ENCODE assay signal across 12 cellular contexts in genomic region chr6:26202811-26203583, GRCh38.
DNase-seq lines count a peak whose midpoint lies in the region; ATAC-seq, FAIRE-seq and TF ChIP-seq lines count a peak whose summit lies in the region.
"Had no signal": no experiment of that assay in that cellular context is flagged by ENCODE, and none has a peak within 500 bp of the region (broad histone marks: within the 10 kb centered on the region; RNA-seq: fewer than 3 reads in every experiment).

No MANE protein-coding gene starts in this region.

- no peak for TF ChIP-seq CTCF in SK-N-SH (IDR thresholded peaks at IDR 0.05)
- TF ChIP-seq CTCF in KMS-11 (conservative IDR thresholded peaks at IDR 0.05; ENCODE audit: low read depth, low read length): no peak
- no peak for TF ChIP-seq CTCF in GM12878 (IDR thresholded peaks at IDR 0.05 in 2 of 3, conservative IDR thresholded peaks at IDR 0.05 in 1 of 3; ENCODE audit: control insufficient read depth in 2 of 3, extremely low read depth in 1 of 3, insufficient read depth in 1 of 3, low read depth in 3 of 3, low read length in 3 of 3)
- no peak for TF ChIP-seq CTCF in neural crest cell (conservative IDR thresholded peaks at IDR 0.05)

- H3K27me3 ChIP-seq in SK-N-SH (ENCODE audit: insufficient read depth) (no peaks in the 10 kb centered on the region), KMS-11 (ENCODE audit: insufficient read depth, low read depth) (no peaks in the 10 kb centered on the region), GM12878 (replicated peaks in 1 of 2; ENCODE audit: control insufficient read depth in 2 of 2, insufficient read depth in 2 of 2, low read length in 1 of 2) (no peaks in the 10 kb centered on the region)

- RAD21 ChIA-PET in GM12878 (lab: Charles Lee; ENCODE audit: unreplicated experiment): interaction anchor here (0.6 to 2.9 kb wide), 3 partner anchors 13 to 44 kb away, joined by 3 to 26 read pairs (median 3); a partner anchor contains a TSS

- in situ Hi-C loops in GM12878 (cut with MboI): no loop called here

- no peaks in the 10 kb centered on the region for H3K9me3 ChIP-seq in SK-N-SH
- no peaks in the 10 kb centered on the region for H3K9me3 ChIP-seq in GM12878 (replicated peaks; ENCODE audit: control insufficient read depth, insufficient read depth, low read length)

- H3K27me3 Mint-ChIP-seq in neural crest cell (ENCODE audit: low read depth): peaks cover 23% of the 10 kb centered on the region

- CTCF ChIA-PET in SK-N-SH (lab: Yijun Ruan, JAX) (interaction anchor here (0.9 to 1.5 kb wide), 2 partner anchors 13 to 160 kb away, joined by 3 read pairs; a partner anchor contains a TSS), GM12878 (lab: Yijun Ruan, JAX) (interaction anchor here (0.8 to 1.5 kb wide), 2 partner anchors 18 to 71 kb away, joined by 3 read pairs; no protein-coding TSS in a partner anchor)

- H3F3A ChIP-seq in SK-N-SH (replicated peaks; ENCODE audit: insufficient read depth): peaks cover 51% of the 10 kb centered on the region

- H4K20me1 ChIP-seq in SK-N-SH (ENCODE audit: insufficient read depth): peaks cover 5% of the 10 kb centered on the region; the same call in 1 of the 2 replicates
- H4K20me1 ChIP-seq in KMS-11 (ENCODE audit: insufficient read depth): no peaks in the 10 kb centered on the region
- no peaks in the 10 kb centered on the region for H4K20me1 ChIP-seq in GM12878 (ENCODE audit: control insufficient read depth, insufficient read depth)

- H2AFZ ChIP-seq in SK-N-SH (ENCODE audit: low read depth) (peak overlapping the region; percentile 67; the same call in 1 of the 2 replicates), KMS-11 (ENCODE audit: low read depth) (no peak overlapping the region), GM12878 (ENCODE audit: control insufficient read depth, low read depth, low read length) (peak overlapping the region; percentile 36)

- peak overlapping the region; percentile 78 for H3K4me3 Mint-ChIP-seq in neural crest cell

- no peak for TF ChIP-seq POLR2A in GM12878 (IDR thresholded peaks at IDR 0.05; ENCODE audit: low read depth, low read length)

- peaks cover 9% of the 10 kb centered on the region for H3K79me2 ChIP-seq in SK-N-SH (ENCODE audit: insufficient read depth)
- H3K79me2 ChIP-seq in KMS-11 (ENCODE audit: insufficient read depth, low read depth): peaks cover 22% of the 10 kb centered on the region
- H3K79me2 ChIP-seq in GM12878 (ENCODE audit: control insufficient read depth, insufficient read depth, low read length): peaks cover 8% of the 10 kb centered on the region

- H3K4me2 ChIP-seq in SK-N-SH (peak overlapping the region; percentile 78; the same call in 1 of the 2 replicates), KMS-11 (no peak overlapping the region), GM12878 (ENCODE audit: control insufficient read depth, insufficient read depth) (peak overlapping the region; percentile 31)

- peak overlapping the region; percentile 70 for H3K27ac Mint-ChIP-seq in neural crest cell (ENCODE audit: unreplicated experiment)

- peaks cover 38% of the 10 kb centered on the region for H3K4me1 Mint-ChIP-seq in neural crest cell

- TF ChIP-seq RAD21 in SK-N-SH (IDR thresholded peaks at IDR 0.05; ENCODE audit: low read length) (no peak), GM12878 (IDR thresholded peaks at IDR 0.05; ENCODE audit: insufficient read depth, low read depth, low read length) (no peak)

- intact Hi-C loops in GM12878 (cut with micrococcal nuclease; ENCODE audit: unreplicated experiment): no loop called here

- H3K9ac ChIP-seq in SK-N-SH (peak overlapping the region; percentile 94; the same call in 1 of the 2 replicates), KMS-11 (peak overlapping the region; percentile 9; the same call in 1 of the 2 replicates), GM12878 (ENCODE audit: control insufficient read depth, insufficient read depth, low read length) (no peak overlapping the region; the same call in 1 of the 2 replicates)

- BruUV-seq in GM12878 (replicated peaks; lab: Mats Ljungman, UMichigan): no TSS peak

- H3K27ac ChIP-seq in SK-N-SH (ENCODE audit: low read depth in 2 of 2, low read length in 1 of 2): peak overlapping the region; percentile 97 to 99
- H3K27ac ChIP-seq in KMS-11: no peak overlapping the region; the same call in 1 of the 2 replicates
- peak overlapping the region; percentile 96 for H3K27ac ChIP-seq in GM12878 (ENCODE audit: control insufficient read depth, insufficient read depth)

- ATAC-seq in SK-N-SH treated with all-trans-retinoic acid at 6 μM for 48 hours: no peak
- no peak for ATAC-seq in GM12878
- no peak for ATAC-seq in HG03571 (IDR thresholded peaks at IDR 0.05; ENCODE audit: unreplicated experiment)

- H3K4me1 ChIP-seq in SK-N-SH (ENCODE audit: control insufficient read depth in 1 of 2, insufficient read depth in 2 of 2, low read depth in 1 of 2, low read length in 1 of 2) (peaks cover 4 to 13% of the 10 kb centered on the region in 2 experiments; a peak in 3 of 4 replicates), KMS-11 (ENCODE audit: low read depth, poor library complexity, severe bottlenecking) (peaks cover 20% of the 10 kb centered on the region), GM12878 (ENCODE audit: control insufficient read depth, insufficient read depth, low read length) (peaks cover 14% of the 10 kb centered on the region)

- no peak for TF ChIP-seq EP300 in SK-N-SH (IDR thresholded peaks at IDR 0.05; ENCODE audit: borderline replicate concordance in 1 of 2, low read depth in 1 of 2, low read length in 1 of 2)
- TF ChIP-seq EP300 in GM12878 (IDR thresholded peaks at IDR 0.05; ENCODE audit: borderline replicate concordance in 1 of 2, control insufficient read depth in 1 of 2, low read depth in 2 of 2, low read length in 2 of 2): no peak

- H3K9me2 ChIP-seq in SK-N-SH: no peaks in the 10 kb centered on the region

- DNase-seq in SK-N-SH (no peak), GM12878 (ENCODE audit: low read depth, low spot score) (no peak), neural crest cell (ENCODE audit: low read depth, low spot score) (no peak), GOT3 (lab: John Stamatoyannopoulos, UW) (no peak), D341Med (ENCODE audit: low spot score) (no peak)
- DNase-seq: ACHN; head of caudate nucleus; NCI-H2081 treated with DMSO at 0.1 percent for 48 hours; stimulated activated CD4-positive, alpha-beta T cell treated with anti-CD3 and anti-CD28 coated beads, Interleukin-4, amount 100 ng/mL, for 24 hours had no signal

- 29% methylated on average over 8 of the region's 8 CpGs for WGBS in SK-N-SH (ENCODE audit: low lambda C conversion rate)
- WGBS in GM12878 (ENCODE audit: insufficient coverage, insufficient replicate concordance, low lambda C conversion rate, missing lambda C conversion rate): 44% methylated on average over 8 of the region's 8 CpGs

- SMC1A ChIA-PET in GM12878 (lab: Charles Lee; ENCODE audit: uncharacterized antibody, unreplicated experiment): interaction anchor here (0.9 to 1.7 kb wide), 3 partner anchors 14 to 21 kb away, joined by 3 to 6 read pairs (median 3); a partner anchor contains a TSS

- POLR2A ChIA-PET in SK-N-SH (lab: Yijun Ruan, JAX) (interaction anchor here (1.0 to 6.3 kb wide), 9 partner anchors 13 to 182 kb away, joined by 3 to 211 read pairs (median 10); a partner anchor contains a TSS), GM12878 (lab: Charles Lee) (interaction anchor here (0.6 to 1.5 kb wide), 6 partner anchors 10 to 48 kb away, joined by 3 to 6 read pairs (median 4); a partner anchor contains a TSS)

- H3K36me3 ChIP-seq in SK-N-SH (replicated peaks in 1 of 2; ENCODE audit: control insufficient read depth in 1 of 2, insufficient read depth in 2 of 2, low read length in 1 of 2) (no peaks in the 10 kb centered on the region), KMS-11 (ENCODE audit: insufficient read depth) (no peaks in the 10 kb centered on the region), GM12878 (ENCODE audit: control insufficient read depth in 2 of 2, insufficient read depth in 2 of 2, low read length in 1 of 2) (no peaks in the 10 kb centered on the region)

- H3K36me3 Mint-ChIP-seq in neural crest cell (ENCODE audit: low read depth): peaks cover 6% of the 10 kb centered on the region

- no peaks in the 10 kb centered on the region for H3K9me3 Mint-ChIP-seq in neural crest cell

- peak overlapping the region in 1 of 2 experiments; percentile 95; a peak in 2 of 4 replicates for H3K4me3 ChIP-seq in SK-N-SH (ENCODE audit: low read depth in 2 of 2, low read length in 1 of 2)
- H3K4me3 ChIP-seq in KMS-11 (IDR thresholded peaks at IDR 0.05; ENCODE audit: insufficient read depth, low read depth, low read length): no peak overlapping the region
- no peak overlapping the region for H3K4me3 ChIP-seq in GM12878

- no peak for FAIRE-seq in GM12878 (lab: Jason Lieb, UNC)

TF ChIP-seq in SK-N-SH, 30 proteins besides CTCF, POLR2A, EP300 and RAD21 (continues in another document):
- TF ChIP-seq MXI1 (IDR thresholded peaks at IDR 0.05; ENCODE audit: low read depth, low read length): no peak
- TF ChIP-seq GATA2 (CRISPR knock-in tag; IDR thresholded peaks at IDR 0.05): no peak
- TF ChIP-seq RFX5 (IDR thresholded peaks at IDR 0.05; ENCODE audit: low read length): no peak
- no peak for TF ChIP-seq NFIC (IDR thresholded peaks at IDR 0.05; ENCODE audit: borderline replicate concordance)

TF ChIP-seq in SK-N-SH treated with all-trans-retinoic acid at 6 μM for 48 hours, 23 proteins besides CTCF, POLR2A, EP300 and RAD21 (continues in another document):
- no peak for TF ChIP-seq ZC3H10 (CRISPR knock-in tag; IDR thresholded peaks at IDR 0.05)
- no peak for TF ChIP-seq CSDC2 (CRISPR knock-in tag; IDR thresholded peaks at IDR 0.05)
- no peak for TF ChIP-seq ZFP3 (CRISPR knock-in tag; IDR thresholded peaks at IDR 0.05)

TF ChIP-seq in GM12878, 131 proteins besides CTCF, POLR2A, EP300 and RAD21 (continues in another document):
- TF ChIP-seq SIN3A (IDR thresholded peaks at IDR 0.05; ENCODE audit: low read depth, low read length) (no peak), EZH2 (IDR thresholded peaks at IDR 0.05; ENCODE audit: borderline replicate concordance, control insufficient read depth, low read depth, low read length) (no peak), CBFB (IDR thresholded peaks at IDR 0.05; ENCODE audit: low read depth) (no peak), FOXK2 (IDR thresholded peaks at IDR 0.05) (no peak), ZBTB33 (IDR thresholded peaks at IDR 0.05) (no peak), SUZ12 (IDR thresholded peaks at IDR 0.05; ENCODE audit: unreplicated experiment) (no peak)
